Comparison of ENCODE assay signal across 25 cellular contexts in the genomic region with DNA sequence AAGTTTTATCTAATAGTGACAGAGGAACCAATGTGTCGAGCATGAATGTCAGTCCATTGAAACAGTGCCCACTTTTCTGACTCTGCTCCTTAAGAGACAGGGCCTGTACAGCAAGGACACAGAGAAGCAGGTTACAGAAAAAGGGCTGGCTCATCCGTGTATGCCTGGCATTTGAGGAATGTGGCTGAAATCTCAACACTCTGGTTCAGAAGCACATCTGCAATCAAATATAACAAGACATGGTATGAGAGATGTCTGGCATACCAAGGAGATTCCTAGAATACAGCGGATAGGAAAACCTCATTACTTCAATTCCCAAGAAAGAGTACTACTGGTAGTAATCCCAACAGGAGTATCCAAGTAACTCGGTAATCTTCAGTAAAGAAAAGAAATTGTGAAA. TPM values are rescaled to one million over a fixed set of nuclear protein-coding genes. Genes with fewer than 3 reads are reported as not detected.
A peak's percentile ranks its signal among the peaks of the same experiment; 100 is the strongest.
DNase-seq lines count a peak whose midpoint lies in the region; ATAC-seq, FAIRE-seq and TF ChIP-seq lines count a peak whose summit lies in the region.
"Had no signal": no experiment of that assay in that cellular context is flagged by ENCODE, and none has a peak within 500 bp of the region (broad histone marks: within the 10 kb centered on the region; RNA-seq: fewer than 3 reads in every experiment).

No MANE protein-coding gene starts in this region.

- peaks cover 14% of the 10 kb centered on the region for H3K4me1 Mint-ChIP-seq in astrocyte (ENCODE audit: low read depth, unreplicated experiment)
- H3K4me1 Mint-ChIP-seq in stimulated activated memory B cell treated with anti-CD40 and anti-IgM and Interleukin-4, amounts not matched to agents 10 μg/mL and 1 μg/mL and 100 μg/mL, for 72 hours, result no peaks in the 10 kb centered on the region
- H3K4me1 Mint-ChIP-seq: activated CD4-positive, alpha-beta T cell treated with anti-CD3 and anti-CD28 coated beads, Interleukin-2, amount 10 ng/mL, durations not matched to agents 24 days and 14 days; activated T-helper 17 cell treated with anti-CD3 and anti-CD28 coated beads, Interleukin-2, amount 50 U/mL, for 72 hours had no signal

- no peak overlapping the region for H3K4me2 ChIP-seq in astrocyte (ENCODE audit: low read length)

- H3K4me3 Mint-ChIP-seq in astrocyte (ENCODE audit: unreplicated experiment), result no peak overlapping the region
- no peak overlapping the region for H3K4me3 Mint-ChIP-seq in stimulated activated memory B cell treated with anti-CD40 and anti-IgM and Interleukin-4, amounts not matched to agents 10 μg/mL and 1 μg/mL and 100 μg/mL, for 72 hours
- H3K4me3 Mint-ChIP-seq: activated CD4-positive, alpha-beta T cell treated with anti-CD3 and anti-CD28 coated beads, Interleukin-2, amount 10 ng/mL, durations not matched to agents 24 days and 14 days; activated naive CD8-positive, alpha-beta T cell; activated T-helper 17 cell treated with anti-CD3 and anti-CD28 coated beads, Interleukin-2, amount 50 U/mL, for 72 hours; CD4-positive, CD25-positive, alpha-beta regulatory T cell had no signal

- intact Hi-C loops in aorta (cut with DNase I), result no loop called here

- WGBS in mesodermal cell (ENCODE audit: insufficient coverage in 2 of 2), 2 experiments, result 52 to 100% methylated on average over 1 to 2 of the region's 4 CpGs
- 89 to 91% methylated on average over 4 of the region's 4 CpGs for WGBS in aorta, 2 donors

- H3K36me3 ChIP-seq in ACC112 (ENCODE audit: insufficient read depth, low read length) (no peaks in the 10 kb centered on the region), astrocyte (ENCODE audit: insufficient read depth, low read length) (no peaks in the 10 kb centered on the region), mesodermal cell (ENCODE audit: control insufficient read depth, insufficient read depth, low read length) (no peaks in the 10 kb centered on the region), aorta (ENCODE audit: control insufficient read depth in 1 of 2, insufficient read depth in 2 of 2, low read length in 1 of 2) (no peaks in the 10 kb centered on the region)
- H3K36me3 ChIP-seq: breast epithelium, heart left ventricle, spleen, upper lobe of left lung had no signal

- no peak overlapping the region for H3K27ac Mint-ChIP-seq in astrocyte (ENCODE audit: unreplicated experiment)
- H3K27ac Mint-ChIP-seq in stimulated activated memory B cell treated with anti-CD40 and anti-IgM and Interleukin-4, amounts not matched to agents 10 μg/mL and 1 μg/mL and 100 μg/mL, for 72 hours, result no peak overlapping the region
- H3K27ac Mint-ChIP-seq: activated CD4-positive, alpha-beta T cell treated with anti-CD3 and anti-CD28 coated beads, Interleukin-2, amount 10 ng/mL, durations not matched to agents 24 days and 14 days; activated naive CD8-positive, alpha-beta T cell; activated T-helper 17 cell treated with anti-CD3 and anti-CD28 coated beads, Interleukin-2, amount 50 U/mL, for 72 hours; CD4-positive, CD25-positive, alpha-beta regulatory T cell had no signal

- peaks cover 17% of the 10 kb centered on the region for H3K4me1 ChIP-seq in ACC112 (ENCODE audit: control insufficient read depth, insufficient read depth, low read length, unreplicated experiment)
- no peaks in the 10 kb centered on the region for H3K4me1 ChIP-seq in astrocyte (ENCODE audit: insufficient read depth, low read length)
- H3K4me1 ChIP-seq in mesodermal cell (ENCODE audit: control insufficient read depth, insufficient read depth, low read length, poor library complexity, severe bottlenecking), result peaks cover 3% of the 10 kb centered on the region
- no peaks in the 10 kb centered on the region for H3K4me1 ChIP-seq in aorta (ENCODE audit: control insufficient read depth in 1 of 2, insufficient read depth in 2 of 2, low read length in 2 of 2)
- H3K4me1 ChIP-seq: breast epithelium had no signal

- peaks cover 12% of the 10 kb centered on the region for H3K9me3 Mint-ChIP-seq in astrocyte (ENCODE audit: unreplicated experiment)
- H3K9me3 Mint-ChIP-seq in stimulated activated memory B cell treated with anti-CD40 and anti-IgM and Interleukin-4, amounts not matched to agents 10 μg/mL and 1 μg/mL and 100 μg/mL, for 72 hours, result peaks cover 7% of the 10 kb centered on the region
- H3K9me3 Mint-ChIP-seq: activated T-helper 17 cell treated with anti-CD3 and anti-CD28 coated beads, Interleukin-2, amount 50 U/mL, for 72 hours had no signal

- H3K79me2 ChIP-seq in ACC112 (ENCODE audit: control insufficient read depth, insufficient read depth, low read length, unreplicated experiment) (no peaks in the 10 kb centered on the region), astrocyte (ENCODE audit: insufficient read depth, low read length) (no peaks in the 10 kb centered on the region)

- no peaks in the 10 kb centered on the region for H4K20me1 ChIP-seq in astrocyte (ENCODE audit: insufficient read depth, low read length)

- H3K27ac ChIP-seq in ACC112 (ENCODE audit: low read depth, low read length) (no peak overlapping the region), astrocyte (ENCODE audit: low read depth, low read length) (no peak overlapping the region), mesodermal cell (ENCODE audit: low read depth, low read length, severe bottlenecking) (peak overlapping the region; percentile 47), aorta (ENCODE audit: low read depth in 1 of 2, low read length in 2 of 2) (no peak overlapping the region)
- H3K27ac ChIP-seq: breast epithelium, heart left ventricle, spleen, upper lobe of left lung had no signal

- no peak overlapping the region for H3K9ac ChIP-seq in astrocyte (ENCODE audit: low read length)

- H3K9me3 ChIP-seq in astrocyte (ENCODE audit: insufficient read depth, low read depth, low read length) (peaks cover 7% of the 10 kb centered on the region), mesodermal cell (ENCODE audit: control insufficient read depth, low read length) (peaks cover 8% of the 10 kb centered on the region), aorta (ENCODE audit: control insufficient read depth, low read length) (peaks cover under 1% of the 10 kb centered on the region)

- FAIRE-seq in astrocyte (lab: Jason Lieb, UNC), result no peak
- FAIRE-seq: GM12892 had no signal

- H3K36me3 Mint-ChIP-seq in astrocyte (ENCODE audit: low read depth, unreplicated experiment), result peaks cover 2% of the 10 kb centered on the region
- H3K36me3 Mint-ChIP-seq in stimulated activated memory B cell treated with anti-CD40 and anti-IgM and Interleukin-4, amounts not matched to agents 10 μg/mL and 1 μg/mL and 100 μg/mL, for 72 hours, result peaks cover 3% of the 10 kb centered on the region
- H3K36me3 Mint-ChIP-seq: CD4-positive, CD25-positive, alpha-beta regulatory T cell had no signal

- H2AFZ ChIP-seq in ACC112 (ENCODE audit: low read length, unreplicated experiment) (peak overlapping the region; percentile 34), astrocyte (ENCODE audit: low read depth, low read length) (no peak overlapping the region)

- H3K27me3 ChIP-seq in ACC112 (ENCODE audit: insufficient read depth, low read length), result no peaks in the 10 kb centered on the region
- H3K27me3 ChIP-seq in astrocyte (ENCODE audit: insufficient read depth, low read length), result no peaks in the 10 kb centered on the region
- no peaks in the 10 kb centered on the region for H3K27me3 ChIP-seq in aorta (ENCODE audit: control insufficient read depth in 1 of 2, insufficient read depth in 2 of 2, low read length in 1 of 2)
- H3K27me3 ChIP-seq: breast epithelium, heart left ventricle, upper lobe of left lung had no signal

- TF ChIP-seq CTCF in astrocyte (IDR thresholded peaks at IDR 0.05; ENCODE audit: insufficient read depth, low read depth, low read length), result no peak

- H3K27me3 Mint-ChIP-seq in astrocyte (ENCODE audit: low read depth, unreplicated experiment), result peaks cover 3% of the 10 kb centered on the region
- peaks cover 4% of the 10 kb centered on the region for H3K27me3 Mint-ChIP-seq in stimulated activated memory B cell treated with anti-CD40 and anti-IgM and Interleukin-4, amounts not matched to agents 10 μg/mL and 1 μg/mL and 100 μg/mL, for 72 hours
- H3K27me3 Mint-ChIP-seq: activated CD4-positive, alpha-beta T cell treated with anti-CD3 and anti-CD28 coated beads, Interleukin-2, amount 10 ng/mL, durations not matched to agents 24 days and 14 days; activated naive CD8-positive, alpha-beta T cell; activated T-helper 17 cell treated with anti-CD3 and anti-CD28 coated beads, Interleukin-2, amount 50 U/mL, for 72 hours had no signal

- ATAC-seq in HG03457 (IDR thresholded peaks at IDR 0.05; ENCODE audit: unreplicated experiment) (no peak), GM18907 (IDR thresholded peaks at IDR 0.05; ENCODE audit: unreplicated experiment) (no peak), aorta (ENCODE audit: low FRiP score) (no peak)
- no peak for ATAC-seq in stimulated activated memory B cell treated with anti-CD40 and anti-IgM and Interleukin-4, amounts not matched to agents 10 μg/mL and 1 μg/mL and 100 μg/mL, for 72 hours
- ATAC-seq: activated T-helper 17 cell treated with anti-CD3 and anti-CD28 coated beads, Interleukin-2, amount 50 U/mL, for 72 hours; heart left ventricle; Right ventricle myocardium inferior had no signal

- H3K4me3 ChIP-seq in ACC112 (ENCODE audit: low read depth, low read length) (no peak overlapping the region), astrocyte (ENCODE audit: insufficient read depth, low read depth, low read length) (no peak overlapping the region), mesodermal cell (ENCODE audit: extremely low read depth, insufficient read depth, low read length, poor library complexity, severe bottlenecking) (no peak overlapping the region), aorta (ENCODE audit: low read length in 2 of 2) (no peak overlapping the region)
- H3K4me3 ChIP-seq: breast epithelium, heart left ventricle, spleen, upper lobe of left lung had no signal

- DNase-seq in M059J (ENCODE audit: low read depth) (peak; percentile 34), astrocyte (ENCODE audit: low read depth) (peak; percentile 17), aorta (no peak)
- DNase-seq: activated CD4-positive, alpha-beta T cell treated with anti-CD3 and anti-CD28 coated beads, Interleukin-2, amount 10 ng/mL, durations not matched to agents 24 days and 14 days; CD4-positive, CD25-positive, alpha-beta regulatory T cell; cortex of kidney; DMS53; HCEC 1CT; heart left ventricle; NCI-H1417; NCI-H524 treated with DMSO at 0.1 percent for 48 hours; retina; spleen; stimulated activated CD4-positive, alpha-beta T cell treated with anti-CD3 and anti-CD28 coated beads, Interleukin-4, amount 100 ng/mL, for 4 hours; upper lobe of left lung had no signal

RNA-seq across cellular contexts. Expression of gene B3GNT5, which starts 5.9 kb away (rescaled TPM):
- total RNA-seq in M059J (2014; rRNA removed; shearing (Covaris generic)), result 3.5 and 4.1 TPM in 2 replicates
- total RNA-seq in astrocyte (15.1 and 15.8 TPM in 2 replicates), aorta (10 to 100 TPM in 1 of 2 donors, 1 to 10 TPM in 1; 9.2 to 10.0 TPM)
- polyA plus RNA-seq in mesodermal cell (2013, experiment 1 of 2), result 6.0 TPM
- 7.7 TPM for polyA plus RNA-seq in mesodermal cell (2013, experiment 2 of 2)
- polyA plus RNA-seq in aorta, result 10 to 100 TPM in 1 of 2 donors, 1 to 10 TPM in 1; 1.6 to 12.5 TPM

Comparison
In these comparisons a context has a peak if more than half of its experiments do, and no peak if none do; other contexts are left out.
1. DNase-seq: peak in M059J (single experiment) and astrocyte (single experiment); none in aorta (0 of 2).